Comparison of ENCODE assay signal across 24 cellular contexts in genomic region chrX:12076046-12076445, GRCh38.
DNase-seq lines count a peak whose midpoint lies in the region; ATAC-seq, FAIRE-seq and TF ChIP-seq lines count a peak whose summit lies in the region.
"Had no signal": no experiment of that assay in that cellular context is flagged by ENCODE, and none has a peak within 500 bp of the region (broad histone marks: within the 10 kb centered on the region; RNA-seq: fewer than 3 reads in every experiment).

No MANE protein-coding gene starts in this region.

- BruUV-seq in HepG2 (replicated peaks; lab: Mats Ljungman, UMichigan), result no TSS peak

- no peaks in the 10 kb centered on the region for H4K20me1 ChIP-seq in HepG2 (ENCODE audit: insufficient read depth, low read length)

- POLR2A ChIA-PET in HepG2 (lab: Yijun Ruan, JAX), result no interaction called here

- in situ Hi-C loops in HepG2 (cut with HindIII; ENCODE audit: extremely low pct_ligation_motif_present, low pct_unique_long_range_greater_than_20kb), result no loop called here

- H3K9me3 Mint-ChIP-seq in activated CD4-positive, alpha-beta T cell treated with anti-CD3 and anti-CD28 coated beads, Interleukin-2, amount 10 ng/mL, durations not matched to agents 24 days and 14 days, result no peaks in the 10 kb centered on the region
- H3K9me3 Mint-ChIP-seq: activated naive CD4-positive, alpha-beta T cell treated with anti-CD3 and anti-CD28 coated beads for 36 hours; neural progenitor cell; T-cell had no signal

- peak; percentile 18 for FAIRE-seq in HepG2 (lab: Jason Lieb, UNC)
- FAIRE-seq: urothelium cell line had no signal

- no peaks in the 10 kb centered on the region for H3K27me3 Mint-ChIP-seq in activated CD4-positive, alpha-beta T cell treated with anti-CD3 and anti-CD28 coated beads, Interleukin-2, amount 10 ng/mL, durations not matched to agents 24 days and 14 days

- DNase-seq in HepG2 (ENCODE audit: low spot score) (no peak), right lobe of liver (no peak), fibroblast of pulmonary artery (ENCODE audit: low read depth) (peak; percentile 54), DMS79 treated with DMSO at 0.1 percent for 48 hours (lab: John Stamatoyannopoulos, UW) (no peak), NCI-H1092 treated with DMSO at 0.1 percent for 48 hours (lab: John Stamatoyannopoulos, UW) (no peak)
- no peak for DNase-seq in activated CD4-positive, alpha-beta T cell treated with anti-CD3 and anti-CD28 coated beads, Interleukin-2, amount 10 ng/mL, durations not matched to agents 24 days and 14 days
- DNase-seq: ACHN; activated CD4-positive, alpha-beta T cell treated with anti-CD3 and anti-CD28 coated beads, Interleukin-2, amount 50 U/mL, for 48 hours; activated naive CD4-positive, alpha-beta T cell treated with anti-CD3 and anti-CD28 coated beads for 36 hours; anterior cingulate cortex; CD4-positive, CD25-positive, alpha-beta regulatory T cell; gastrocnemius medialis; Karpas-422; left cardiac atrium; NCI-H1105 treated with DMSO at 0.1 percent for 48 hours; NCI-H2107; NCI-H510A; psoas muscle; T-cell had no signal

- no peaks in the 10 kb centered on the region for H3K4me1 ChIP-seq in HepG2 (ENCODE audit: insufficient read depth, low read length)
- H3K4me1 ChIP-seq in right lobe of liver, result no peaks in the 10 kb centered on the region
- H3K4me1 ChIP-seq: gastrocnemius medialis, neural progenitor cell, psoas muscle had no signal

- no peak overlapping the region for H3K9ac ChIP-seq in HepG2 (ENCODE audit: insufficient read depth, low read depth, low read length)
- H3K9ac ChIP-seq: neural progenitor cell had no signal

- H2AFZ ChIP-seq in HepG2 (ENCODE audit: low read length), result no peak overlapping the region
- H2AFZ ChIP-seq: neural progenitor cell had no signal

- H3K4me2 ChIP-seq in HepG2 (ENCODE audit: low read depth, low read length), result no peak overlapping the region
- H3K4me2 ChIP-seq: neural progenitor cell had no signal

- H3K36me3 Mint-ChIP-seq in activated CD4-positive, alpha-beta T cell treated with anti-CD3 and anti-CD28 coated beads, Interleukin-2, amount 10 ng/mL, durations not matched to agents 24 days and 14 days (ENCODE audit: low read depth), result no peaks in the 10 kb centered on the region
- H3K36me3 Mint-ChIP-seq: CD4-positive, CD25-positive, alpha-beta regulatory T cell; mesothelial cell of epicardium; neural progenitor cell; T-cell had no signal

- TF ChIP-seq POLR2A in HepG2 (IDR thresholded peaks at IDR 0.05; ENCODE audit: insufficient read depth in 1 of 2, low read depth in 2 of 2, low read length in 2 of 2) (no peak), right lobe of liver (IDR thresholded peaks at IDR 0.05) (no peak)

- WGBS in HepG2 (ENCODE audit: low lambda C conversion rate), result 0% methylated on average over 3 of the region's 5 CpGs
- 27% methylated on average over 5 of the region's 5 CpGs for WGBS in right lobe of liver (ENCODE audit: insufficient coverage, low coverage, low lambda C conversion rate, missing lambda C conversion rate)

- H3K36me3 ChIP-seq in HepG2 (replicated peaks in 1 of 2; ENCODE audit: control insufficient read depth in 1 of 2, insufficient read depth in 2 of 2, low read length in 2 of 2) (no peaks in the 10 kb centered on the region), right lobe of liver (no peaks in the 10 kb centered on the region)
- H3K36me3 ChIP-seq: gastrocnemius medialis, neural progenitor cell had no signal

- no peak overlapping the region for H3K4me3 Mint-ChIP-seq in activated CD4-positive, alpha-beta T cell treated with anti-CD3 and anti-CD28 coated beads, Interleukin-2, amount 10 ng/mL, durations not matched to agents 24 days and 14 days
- H3K4me3 Mint-ChIP-seq: activated naive CD4-positive, alpha-beta T cell treated with anti-CD3 and anti-CD28 coated beads for 36 hours; CD4-positive, CD25-positive, alpha-beta regulatory T cell; mesothelial cell of epicardium; neural progenitor cell; T-cell had no signal

- ATAC-seq in HepG2 (no peak), right lobe of liver (no peak), HG03108 (IDR thresholded peaks at IDR 0.05; ENCODE audit: unreplicated experiment) (no peak)
- ATAC-seq: gastrocnemius medialis, psoas muscle, T-cell had no signal

- H3K79me2 ChIP-seq in HepG2 (ENCODE audit: insufficient read depth, low read length), result no peaks in the 10 kb centered on the region

- TF ChIP-seq EP300 in HepG2 (IDR thresholded peaks at IDR 0.05; ENCODE audit: low read depth in 2 of 2, low read length in 2 of 2) (no peak), HepG2 (CRISPR knock-in tag; IDR thresholded peaks at IDR 0.05; ENCODE audit: borderline replicate concordance) (no peak)

- intact Hi-C loops in HepG2 (cut with micrococcal nuclease; ENCODE audit: unreplicated experiment), result no loop called here
- intact Hi-C loops in right lobe of liver (cut with DNase I), result no loop called here
- intact Hi-C loops in activated CD4-positive, alpha-beta T cell treated with anti-CD3 and anti-CD28 coated beads, Interleukin-2, amount 10 ng/mL, durations not matched to agents 24 days and 14 days (cut with micrococcal nuclease), result no loop called here

- CTCF ChIA-PET in HepG2 (lab: Yijun Ruan, JAX; ENCODE audit: low intra/inter-chr PET ratio, low total read pairs), result no interaction called here

- H3K27ac ChIP-seq in HepG2 (ENCODE audit: extremely low read length, insufficient read depth, low read length), result no peak overlapping the region
- no peak overlapping the region for H3K27ac ChIP-seq in right lobe of liver
- H3K27ac ChIP-seq in VCaP, result no peak overlapping the region
- H3K27ac ChIP-seq: gastrocnemius medialis, neural progenitor cell, psoas muscle had no signal

- H3K4me1 Mint-ChIP-seq in activated CD4-positive, alpha-beta T cell treated with anti-CD3 and anti-CD28 coated beads, Interleukin-2, amount 10 ng/mL, durations not matched to agents 24 days and 14 days, result no peaks in the 10 kb centered on the region
- H3K4me1 Mint-ChIP-seq: CD4-positive, CD25-positive, alpha-beta regulatory T cell; neural progenitor cell; T-cell had no signal

- TF ChIP-seq CTCF in HepG2 (CRISPR knock-in tag; IDR thresholded peaks at IDR 0.05) (no peak), right lobe of liver (IDR thresholded peaks at IDR 0.05) (no peak), VCaP (conservative IDR thresholded peaks at IDR 0.05) (peak; percentile 22; the same call in 1 of the 2 replicates), fibroblast of pulmonary artery (IDR thresholded peaks at IDR 0.05; ENCODE audit: low read length, missing control alignments) (peak; percentile 42)

- no peak overlapping the region for H3K27ac Mint-ChIP-seq in activated CD4-positive, alpha-beta T cell treated with anti-CD3 and anti-CD28 coated beads, Interleukin-2, amount 10 ng/mL, durations not matched to agents 24 days and 14 days
- H3K27ac Mint-ChIP-seq: activated naive CD4-positive, alpha-beta T cell treated with anti-CD3 and anti-CD28 coated beads for 36 hours; mesothelial cell of epicardium; neural progenitor cell; T-cell had no signal

- H3K27me3 ChIP-seq in HepG2 (ENCODE audit: control insufficient read depth in 1 of 2, insufficient read depth in 2 of 2, low read length in 2 of 2), result no peaks in the 10 kb centered on the region
- peaks cover 0 to 17% of the 10 kb centered on the region in 2 donors for H3K27me3 ChIP-seq in right lobe of liver
- H3K27me3 ChIP-seq: gastrocnemius medialis, neural progenitor cell had no signal

- no peak overlapping the region for H3K4me3 ChIP-seq in HepG2 (replicated peaks in 1 of 3; ENCODE audit: insufficient read depth in 1 of 3, low read depth in 2 of 3, low read length in 3 of 3)
- no peak overlapping the region for H3K4me3 ChIP-seq in right lobe of liver
- no peak overlapping the region for H3K4me3 ChIP-seq in fibroblast of pulmonary artery (replicated peaks; ENCODE audit: low read depth, low read length)
- H3K4me3 ChIP-seq: gastrocnemius medialis, neural progenitor cell, psoas muscle had no signal

- no peaks in the 10 kb centered on the region for H3K9me3 ChIP-seq in HepG2 (ENCODE audit: low read length)
- H3K9me3 ChIP-seq in right lobe of liver, result no peaks in the 10 kb centered on the region
- H3K9me3 ChIP-seq: gastrocnemius medialis, psoas muscle had no signal

- TF ChIP-seq RAD21 in HepG2 (CRISPR knock-in tag; IDR thresholded peaks at IDR 0.05), result no peak

TF ChIP-seq in HepG2, 621 proteins besides CTCF, POLR2A, EP300 and RAD21 (continues in another document):
- TF ChIP-seq MIXL1 (CRISPR knock-in tag; IDR thresholded peaks at IDR 0.05) (no peak), KAT2B (IDR thresholded peaks at IDR 0.05; ENCODE audit: borderline replicate concordance, low read depth, low read length) (no peak), PLSCR1 (CRISPR knock-in tag; IDR thresholded peaks at IDR 0.05; ENCODE audit: borderline replicate concordance) (no peak), KDM2A (CRISPR knock-in tag; IDR thresholded peaks at IDR 0.05; ENCODE audit: borderline replicate concordance, low read depth) (no peak), KLF15 (CRISPR knock-in tag; IDR thresholded peaks at IDR 0.05; ENCODE audit: borderline replicate concordance) (no peak), NPAS2 (CRISPR knock-in tag; IDR thresholded peaks at IDR 0.05; ENCODE audit: borderline replicate concordance) (no peak), ZNF580 (CRISPR knock-in tag; IDR thresholded peaks at IDR 0.05; ENCODE audit: borderline replicate concordance, low read depth) (no peak)

Comparison
In these comparisons a context has a peak if more than half of its experiments do, and no peak if none do; other contexts are left out.
1. CTCF ChIP-seq: peak in VCaP (single experiment) and fibroblast of pulmonary artery (single experiment); none in HepG2 (single experiment) and right lobe of liver (0 of 4).